In the genomic region with DNA sequence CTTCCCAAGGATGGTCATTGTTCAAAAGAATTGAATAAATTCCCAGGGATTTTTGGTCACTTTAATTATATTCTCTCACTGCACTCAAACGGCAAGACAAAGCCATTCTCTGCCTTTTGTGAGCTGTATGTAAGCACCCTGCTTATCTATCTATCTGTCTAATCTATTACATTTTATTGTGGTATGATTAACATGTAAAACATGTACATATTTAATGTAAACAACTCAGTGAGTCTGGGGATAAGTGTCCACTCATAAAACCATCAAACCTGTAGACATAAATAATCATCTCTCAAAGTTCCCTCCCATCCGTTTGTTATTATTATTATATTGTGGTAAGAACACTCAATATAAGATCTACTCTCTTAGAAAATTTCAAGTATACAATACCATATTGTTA, we compare ENCODE assay signal across 17 cellular contexts.
DNase-seq lines count a peak whose midpoint lies in the region; TF ChIP-seq lines count a peak whose summit lies in the region.
"Had no signal": no experiment of that assay in that cellular context is flagged by ENCODE, and none has a peak within 500 bp of the region (broad histone marks: within the 10 kb centered on the region; RNA-seq: fewer than 3 reads in every experiment).

No MANE protein-coding gene starts in this region.

- H3K27me3 Mint-ChIP-seq in HFFc6 (ENCODE audit: insufficient read depth) = no peaks in the 10 kb centered on the region
- no peaks in the 10 kb centered on the region for H3K27me3 Mint-ChIP-seq in chondrocyte (ENCODE audit: low read depth)

- H3K4me1 ChIP-seq in ACC112 (ENCODE audit: control insufficient read depth, insufficient read depth, low read length, unreplicated experiment) (peaks cover 30% of the 10 kb centered on the region), osteoblast (ENCODE audit: insufficient read depth, low read length) (peaks cover 37% of the 10 kb centered on the region)

- no peak for DNase-seq in HFFc6
- no peak for DNase-seq in chondrocyte (ENCODE audit: low spot score)
- no peak for DNase-seq in osteoblast (ENCODE audit: insufficient read length, low spot score, missing footprints)
- no peak for DNase-seq in dedifferentiated amniotic fluid mesenchymal stem cell (ENCODE audit: extremely low spot score)
- no peak for DNase-seq in GM13976 (ENCODE audit: low spot score)
- no peak for DNase-seq in G401 (ENCODE audit: low spot score)
- DNase-seq in midbrain (lab: John Stamatoyannopoulos, UW) = no peak
- DNase-seq: CD8-positive, alpha-beta memory T cell; DMS79 treated with DMSO at 0.1 percent for 48 hours; GOT3; Kasumi-1; NCI-H187 treated with DMSO at 0.1 percent for 48 hours; NCI-H2171 treated with DMSO at 0.1 percent for 48 hours; NCI-H82 had no signal

- no peak overlapping the region for H3K4me3 ChIP-seq in ACC112 (ENCODE audit: low read depth, low read length)
- no peak overlapping the region for H3K4me3 ChIP-seq in osteoblast (ENCODE audit: insufficient read depth, low read length)
- H3K4me3 ChIP-seq: BLaER1 treated with 17β-estradiol and CSF1 and Interleukin-3, amounts not matched to agents 10 nM and 100 nM; SK-N-MC had no signal

- peak overlapping the region; percentile 88; the same call in 1 of the 2 replicates for H3K27ac ChIP-seq in ACC112 (ENCODE audit: low read depth, low read length)
- H3K27ac ChIP-seq in osteoblast (ENCODE audit: low read depth, low read length) = peak overlapping the region; percentile 88
- H3K27ac ChIP-seq: BLaER1 treated with 17β-estradiol and CSF1 and Interleukin-3, amounts not matched to agents 10 nM and 100 nM; SK-N-MC had no signal

- H3K9me3 ChIP-seq in osteoblast (ENCODE audit: low read depth, low read length) = no peaks in the 10 kb centered on the region

- no peaks in the 10 kb centered on the region for H4K20me1 ChIP-seq in osteoblast (ENCODE audit: insufficient read depth, low read length)
- H4K20me1 ChIP-seq: BLaER1 treated with 17β-estradiol and CSF1 and Interleukin-3, amounts not matched to agents 10 nM and 100 nM had no signal

- H3K9me3 Mint-ChIP-seq in HFFc6 = no peaks in the 10 kb centered on the region
- no peaks in the 10 kb centered on the region for H3K9me3 Mint-ChIP-seq in chondrocyte (ENCODE audit: low read depth)
- H3K9me3 Mint-ChIP-seq: CD8-positive, alpha-beta memory T cell had no signal

- H3K4me3 Mint-ChIP-seq in HFFc6 = peak overlapping the region; percentile 15; the same call in 1 of the 2 replicates
- no peak overlapping the region for H3K4me3 Mint-ChIP-seq in chondrocyte (ENCODE audit: unreplicated experiment)
- H3K4me3 Mint-ChIP-seq: CD8-positive, alpha-beta memory T cell had no signal

- TF ChIP-seq CTCF in HFFc6 (IDR thresholded peaks at IDR 0.05) = no peak
- TF ChIP-seq CTCF in chondrocyte (IDR thresholded peaks at IDR 0.05) = no peak
- TF ChIP-seq CTCF in osteoblast (IDR thresholded peaks at IDR 0.05; ENCODE audit: extremely low read depth, low read depth, low read length) = no peak
- TF ChIP-seq CTCF in GM13976 (IDR thresholded peaks at IDR 0.05; ENCODE audit: borderline replicate concordance, control extremely low read depth, extremely low read depth, insufficient read depth, missing control alignments) = no peak

- H3K4me1 Mint-ChIP-seq in HFFc6 (ENCODE audit: low read depth) (peaks cover 65% of the 10 kb centered on the region), chondrocyte (ENCODE audit: low read depth) (peaks cover 41% of the 10 kb centered on the region)

- H3K36me3 ChIP-seq in ACC112 (ENCODE audit: insufficient read depth, low read length) (no peaks in the 10 kb centered on the region), osteoblast (ENCODE audit: insufficient read depth, low read length) (no peaks in the 10 kb centered on the region)
- H3K36me3 ChIP-seq: BLaER1 treated with 17β-estradiol and CSF1 and Interleukin-3, amounts not matched to agents 10 nM and 100 nM had no signal

- no peak overlapping the region for H3K4me2 ChIP-seq in osteoblast (ENCODE audit: insufficient read depth, low read length)

- in situ Hi-C loops in GM13976 (cut with MboI; ENCODE audit: low sequenced_read_pairs, unreplicated experiment) = no loop called here
- in situ Hi-C loops in G401 (cut with HindIII; ENCODE audit: low sequenced_read_pairs) = no loop called here

- H3K36me3 Mint-ChIP-seq in HFFc6 (ENCODE audit: low read depth) (peaks cover 5% of the 10 kb centered on the region; the same call in 1 of the 2 replicates), chondrocyte (ENCODE audit: low read depth) (no peaks in the 10 kb centered on the region)

- peak overlapping the region; percentile 88 for H3K27ac Mint-ChIP-seq in HFFc6
- H3K27ac Mint-ChIP-seq in chondrocyte (ENCODE audit: unreplicated experiment) = peak overlapping the region; percentile 42

- H3K79me2 ChIP-seq in ACC112 (ENCODE audit: control insufficient read depth, insufficient read depth, low read length, unreplicated experiment) = no peaks in the 10 kb centered on the region
- no peaks in the 10 kb centered on the region for H3K79me2 ChIP-seq in osteoblast (ENCODE audit: insufficient read depth, low read length)

- H2AFZ ChIP-seq in ACC112 (ENCODE audit: low read length, unreplicated experiment) = no peak overlapping the region
- H2AFZ ChIP-seq in osteoblast (ENCODE audit: low read length) = no peak overlapping the region

- no peaks in the 10 kb centered on the region for H3K27me3 ChIP-seq in ACC112 (ENCODE audit: insufficient read depth, low read length)
- no peaks in the 10 kb centered on the region for H3K27me3 ChIP-seq in osteoblast (ENCODE audit: insufficient read depth, low read length)
- H3K27me3 ChIP-seq: BLaER1 treated with 17β-estradiol and CSF1 and Interleukin-3, amounts not matched to agents 10 nM and 100 nM had no signal
